11 cellular contexts compared by ENCODE assay signal in genomic region chr17:14048169-14048568, GRCh38. TPM values are rescaled to one million over a fixed set of nuclear protein-coding genes. Genes with fewer than 3 reads are reported as not detected.
A peak's percentile ranks its signal among the peaks of the same experiment; 100 is the strongest.
DNase-seq lines count a peak whose midpoint lies in the region; ATAC-seq and TF ChIP-seq lines count a peak whose summit lies in the region.
"Had no signal": no experiment of that assay in that cellular context is flagged by ENCODE, and none has a peak within 500 bp of the region (broad histone marks: within the 10 kb centered on the region; RNA-seq: fewer than 3 reads in every experiment).

No MANE protein-coding gene starts in this region.

- intact Hi-C loops in A673 (cut with micrococcal nuclease; ENCODE audit: unreplicated experiment) (no loop called here), Panc1 (cut with micrococcal nuclease; ENCODE audit: unreplicated experiment) (no loop called here)

- H3K36me3 ChIP-seq in A673 (ENCODE audit: insufficient read depth, low read length, poor library complexity, severe bottlenecking) (no peaks in the 10 kb centered on the region), Panc1 (ENCODE audit: control insufficient read depth, insufficient read depth, low read length) (no peaks in the 10 kb centered on the region)

- BruUV-seq in A673 (replicated peaks; lab: Mats Ljungman, UMichigan): no TSS peak
- no TSS peak for BruUV-seq in Panc1 (replicated peaks; lab: Mats Ljungman, UMichigan)

- H3K4me1 ChIP-seq in A673 (ENCODE audit: insufficient read depth, low read length, poor library complexity, severe bottlenecking): peaks cover 3% of the 10 kb centered on the region
- H3K4me1 ChIP-seq in Panc1 (ENCODE audit: control insufficient read depth, insufficient read depth, low read length): no peaks in the 10 kb centered on the region

- no peak for ATAC-seq in Panc1
- no peak for ATAC-seq in GM18505 (IDR thresholded peaks at IDR 0.05; ENCODE audit: unreplicated experiment)
- no peak for ATAC-seq in GM18517 (IDR thresholded peaks at IDR 0.05; ENCODE audit: unreplicated experiment)
- ATAC-seq in GM21737 (IDR thresholded peaks at IDR 0.05; ENCODE audit: unreplicated experiment): no peak
- ATAC-seq: stimulated activated naive B cell treated with anti-CD40 and anti-IgM and Interleukin-4, amounts not matched to agents 10 μg/mL and 1 μg/mL and 100 μg/mL, for 72 hours had no signal

- H3K4me3 ChIP-seq in A673 (ENCODE audit: low read depth, low read length, poor library complexity, severe bottlenecking) (no peak overlapping the region), Panc1 (ENCODE audit: low read depth in 2 of 2, low read length in 2 of 2) (no peak overlapping the region), fibroblast of the aortic adventitia (ENCODE audit: low read depth, low read length) (no peak overlapping the region)

- in situ Hi-C loops in Panc1 (cut with HindIII; ENCODE audit: low pct_unique_long_range_greater_than_20kb, low sequenced_read_pairs): no loop called here

- H3K27me3 ChIP-seq in A673 (replicated peaks; ENCODE audit: insufficient read depth, low read depth, low read length, poor library complexity): no peaks in the 10 kb centered on the region
- no peaks in the 10 kb centered on the region for H3K27me3 ChIP-seq in Panc1 (ENCODE audit: control insufficient read depth, insufficient read depth, low read length)

- peak; percentile 27 for DNase-seq in A673 (ENCODE audit: low spot score)
- DNase-seq in GM03348 (ENCODE audit: low spot score): peak; percentile 9
- DNase-seq in Panc1 (ENCODE audit: low read depth, low spot score): no peak
- DNase-seq in fibroblast of the aortic adventitia (ENCODE audit: low read depth): no peak
- DNase-seq in NCI-H1417 (lab: John Stamatoyannopoulos, UW): no peak
- DNase-seq: activated T-cell treated with anti-CD3 and anti-CD28 coated beads, Interleukin-2, amount 50 U/mL, for 24 hours; DMS79 treated with DMSO at 0.1 percent for 48 hours; stimulated activated naive B cell treated with anti-CD40 and anti-IgM and Interleukin-4, amounts not matched to agents 10 μg/mL and 1 μg/mL and 100 μg/mL, for 72 hours had no signal

- TF ChIP-seq POLR2A in GM18505 (IDR thresholded peaks at IDR 0.05; ENCODE audit: borderline replicate concordance, extremely low read depth, insufficient read depth, insufficient read length): no peak

- CTCF ChIA-PET in A673 (lab: Charles Lee) (no interaction called here), Panc1 (lab: Charles Lee) (no interaction called here)

- POLR2A ChIA-PET in A673 (lab: Charles Lee; ENCODE audit: low non-redundant PET): no interaction called here
- POLR2A ChIA-PET in Panc1 (lab: Charles Lee): interaction anchor here (0.7 kb wide), 1 partner anchor 128 kb away, joined by 6 read pairs; no protein-coding TSS in a partner anchor

- TF ChIP-seq CTCF in A673 (conservative IDR thresholded peaks at IDR 0.05; ENCODE audit: low read depth, low read length) (peak; percentile 46), Panc1 (IDR thresholded peaks at IDR 0.05) (peak; percentile 61), fibroblast of the aortic adventitia (IDR thresholded peaks at IDR 0.05; ENCODE audit: insufficient read depth, low read length) (peak; percentile 35)

- H3K9me3 ChIP-seq in A673 (ENCODE audit: low read depth, low read length, poor library complexity, severe bottlenecking) (no peaks in the 10 kb centered on the region), Panc1 (ENCODE audit: control insufficient read depth, insufficient read depth, low read depth, low read length) (no peaks in the 10 kb centered on the region)

- H3K27ac ChIP-seq in A673 (ENCODE audit: low read depth, low read length, poor library complexity, severe bottlenecking) (no peak overlapping the region), Panc1 (ENCODE audit: low read length) (no peak overlapping the region)

RNA-seq across cellular contexts. Expression of gene COX10, which starts 21.1 kb away (rescaled TPM):
- 19.1 and 20.0 TPM in 2 replicates for total RNA-seq in A673 (2021)
- 13.4 TPM for total RNA-seq in Panc1 (2021; ENCODE audit: unreplicated experiment)
- 7.4 TPM for polyA plus RNA-seq in Panc1 (2012; ENCODE audit: insufficient read length)
- total RNA-seq in fibroblast of the aortic adventitia (ENCODE audit: low replicate concordance): 6.4 and 19.2 TPM in 2 replicates

Comparison
In these comparisons a context has a peak if more than half of its experiments do, and no peak if none do; other contexts are left out.
1. DNase-seq: peak in A673 (single experiment) and GM03348 (single experiment); none in Panc1 (single experiment), fibroblast of the aortic adventitia (single experiment) and NCI-H1417 (0 of 3).
2. Peak in every context shown above with its lines, with median percentiles within 50 percentile points of each other: CTCF ChIP-seq.